Comparison of ENCODE assay signal across 1 cellular context in genomic region chr15:70741677-70742293, GRCh38.
TF ChIP-seq lines count a peak whose summit lies in the region.

No MANE protein-coding gene starts in this region.

TF ChIP-seq in WTC11, 78 proteins besides CTCF, POLR2A, EP300 and RAD21 (continued from another document):
- no peak for TF ChIP-seq ZNF263 (CRISPR knock-in tag; IDR thresholded peaks at IDR 0.05; ENCODE audit: low read depth)
- TF ChIP-seq GABPB1 (CRISPR knock-in tag; IDR thresholded peaks at IDR 0.05) = no peak
- TF ChIP-seq ATF2 (CRISPR knock-in tag; IDR thresholded peaks at IDR 0.05; ENCODE audit: borderline replicate concordance, low read depth) = no peak
- TF ChIP-seq SOX15 (CRISPR knock-in tag; IDR thresholded peaks at IDR 0.05) = no peak
- TF ChIP-seq ZNF396 (CRISPR knock-in tag; IDR thresholded peaks at IDR 0.05; ENCODE audit: borderline replicate concordance) = no peak
- TF ChIP-seq NR1H2 (CRISPR knock-in tag; IDR thresholded peaks at IDR 0.05) = no peak
- TF ChIP-seq ZNF416 (CRISPR knock-in tag; IDR thresholded peaks at IDR 0.05) = no peak
- TF ChIP-seq USF1 (CRISPR knock-in tag; IDR thresholded peaks at IDR 0.05) = no peak
- TF ChIP-seq ZMAT4 (CRISPR knock-in tag; IDR thresholded peaks at IDR 0.05) = no peak
- TF ChIP-seq, protein P1, sequence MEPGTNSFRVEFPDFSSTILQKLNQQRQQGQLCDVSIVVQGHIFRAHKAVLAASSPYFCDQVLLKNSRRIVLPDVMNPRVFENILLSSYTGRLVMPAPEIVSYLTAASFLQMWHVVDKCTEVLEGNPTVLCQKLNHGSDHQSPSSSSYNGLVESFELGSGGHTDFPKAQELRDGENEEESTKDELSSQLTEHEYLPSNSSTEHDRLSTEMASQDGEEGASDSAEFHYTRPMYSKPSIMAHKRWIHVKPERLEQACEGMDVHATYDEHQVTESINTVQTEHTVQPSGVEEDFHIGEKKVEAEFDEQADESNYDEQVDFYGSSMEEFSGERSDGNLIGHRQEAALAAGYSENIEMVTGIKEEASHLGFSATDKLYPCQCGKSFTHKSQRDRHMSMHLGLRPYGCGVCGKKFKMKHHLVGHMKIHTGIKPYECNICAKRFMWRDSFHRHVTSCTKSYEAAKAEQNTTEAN (CRISPR knock-in tag; IDR thresholded peaks at IDR 0.05) = no peak
- TF ChIP-seq, protein P2, sequence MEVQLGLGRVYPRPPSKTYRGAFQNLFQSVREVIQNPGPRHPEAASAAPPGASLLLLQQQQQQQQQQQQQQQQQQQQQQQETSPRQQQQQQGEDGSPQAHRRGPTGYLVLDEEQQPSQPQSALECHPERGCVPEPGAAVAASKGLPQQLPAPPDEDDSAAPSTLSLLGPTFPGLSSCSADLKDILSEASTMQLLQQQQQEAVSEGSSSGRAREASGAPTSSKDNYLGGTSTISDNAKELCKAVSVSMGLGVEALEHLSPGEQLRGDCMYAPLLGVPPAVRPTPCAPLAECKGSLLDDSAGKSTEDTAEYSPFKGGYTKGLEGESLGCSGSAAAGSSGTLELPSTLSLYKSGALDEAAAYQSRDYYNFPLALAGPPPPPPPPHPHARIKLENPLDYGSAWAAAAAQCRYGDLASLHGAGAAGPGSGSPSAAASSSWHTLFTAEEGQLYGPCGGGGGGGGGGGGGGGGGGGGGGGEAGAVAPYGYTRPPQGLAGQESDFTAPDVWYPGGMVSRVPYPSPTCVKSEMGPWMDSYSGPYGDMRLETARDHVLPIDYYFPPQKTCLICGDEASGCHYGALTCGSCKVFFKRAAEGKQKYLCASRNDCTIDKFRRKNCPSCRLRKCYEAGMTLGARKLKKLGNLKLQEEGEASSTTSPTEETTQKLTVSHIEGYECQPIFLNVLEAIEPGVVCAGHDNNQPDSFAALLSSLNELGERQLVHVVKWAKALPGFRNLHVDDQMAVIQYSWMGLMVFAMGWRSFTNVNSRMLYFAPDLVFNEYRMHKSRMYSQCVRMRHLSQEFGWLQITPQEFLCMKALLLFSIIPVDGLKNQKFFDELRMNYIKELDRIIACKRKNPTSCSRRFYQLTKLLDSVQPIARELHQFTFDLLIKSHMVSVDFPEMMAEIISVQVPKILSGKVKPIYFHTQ (CRISPR knock-in tag; IDR thresholded peaks at IDR 0.05) = no peak
TF ChIP-seq in WTC11: peak in this region for 0.
